In genomic region chr2:11391941-11392266, GRCh38 we compare ENCODE assay signal across 1 cellular context.
TF ChIP-seq lines count a peak whose summit lies in the region.

No MANE protein-coding gene starts in this region.

TF ChIP-seq in SK-N-SH treated with all-trans-retinoic acid at 6 μM for 48 hours, 23 proteins besides CTCF, POLR2A, EP300 and RAD21 (continued from another document):
- TF ChIP-seq PATZ1 (CRISPR knock-in tag; IDR thresholded peaks at IDR 0.05; ENCODE audit: borderline replicate concordance), result no peak
- TF ChIP-seq ISL1 (CRISPR knock-in tag; IDR thresholded peaks at IDR 0.05), result peak; percentile 47; the same call in 1 of the 2 replicates
